8 cellular contexts compared by ENCODE assay signal in the genomic region with DNA sequence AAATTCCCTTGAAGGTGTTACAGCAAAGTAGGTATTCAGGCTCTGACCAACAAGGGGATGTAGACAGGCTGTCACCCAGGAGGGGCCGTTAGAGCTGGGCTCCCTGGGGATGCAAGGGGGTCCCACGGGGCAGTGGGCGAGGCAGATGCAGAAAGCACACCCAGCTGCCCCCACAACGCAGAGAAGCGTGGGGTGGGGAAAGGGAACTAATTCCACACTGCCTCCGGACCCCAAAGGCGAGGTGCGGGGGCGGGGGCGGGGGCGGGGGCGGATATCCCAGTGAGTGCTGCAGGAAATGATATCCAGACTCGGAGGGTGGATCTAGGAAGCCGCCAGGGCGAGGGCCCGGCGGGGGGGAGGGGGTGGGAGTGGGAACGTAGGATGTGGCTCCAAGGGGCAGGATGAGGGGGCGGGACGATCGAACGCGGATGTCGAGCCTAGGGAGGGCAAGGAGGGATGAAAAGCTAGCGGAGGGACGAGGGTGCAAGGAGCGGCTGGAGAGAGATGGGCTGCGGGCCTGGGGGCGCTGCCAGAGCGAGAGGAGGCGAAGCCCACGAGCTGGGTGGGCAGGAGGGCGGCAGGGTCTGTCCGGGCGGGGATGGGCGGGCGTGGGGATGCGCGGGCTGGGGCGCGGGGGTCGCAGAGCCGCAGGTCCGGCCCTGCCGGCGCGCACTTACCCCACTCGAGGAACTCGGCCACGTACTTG. TPM values are rescaled to one million over a fixed set of nuclear protein-coding genes. Genes with fewer than 3 reads are reported as not detected.
DNase-seq lines count a peak whose midpoint lies in the region; ATAC-seq and TF ChIP-seq lines count a peak whose summit lies in the region.

No MANE protein-coding gene starts in this region.

- CTCF ChIA-PET in CD8-positive, alpha-beta memory T cell (lab: Charles Lee) = no interaction called here

- no peak for ATAC-seq in HG03469 (IDR thresholded peaks at IDR 0.05; ENCODE audit: unreplicated experiment)
- no peak for ATAC-seq in HG02981 (IDR thresholded peaks at IDR 0.05; ENCODE audit: unreplicated experiment)

- in situ Hi-C loops in SK-MEL-5 (cut with HindIII; ENCODE audit: low pct_unique_long_range_greater_than_20kb, low sequenced_read_pairs) = no loop called here

- no peaks in the 10 kb centered on the region for H3K9me3 ChIP-seq in CD8-positive, alpha-beta memory T cell (ENCODE audit: low read length)
- no peaks in the 10 kb centered on the region for H3K9me3 ChIP-seq in esophagus (ENCODE audit: control insufficient read depth in 2 of 2, insufficient read depth in 1 of 2, low read depth in 1 of 2, low read length in 1 of 2)

- peak overlapping the region; percentile 52 to 83 (median 68) for H3K4me3 Mint-ChIP-seq in CD8-positive, alpha-beta memory T cell
- peak overlapping the region; percentile 94 for H3K4me3 Mint-ChIP-seq in HFFc6

- H3K9me3 Mint-ChIP-seq in CD8-positive, alpha-beta memory T cell = no peaks in the 10 kb centered on the region
- H3K9me3 Mint-ChIP-seq in HFFc6 = no peaks in the 10 kb centered on the region

- WGBS in esophagus, 2 donors = 2 to 3% methylated on average over 32 to 50 of the region's 50 CpGs

- peaks cover 5 to 16% (median 12%) of the 10 kb centered on the region in 3 donors for H3K4me1 Mint-ChIP-seq in CD8-positive, alpha-beta memory T cell
- H3K4me1 Mint-ChIP-seq in HFFc6 (ENCODE audit: low read depth) = peaks cover 46% of the 10 kb centered on the region

- peak overlapping the region; percentile 31 for H3K27ac ChIP-seq in CD8-positive, alpha-beta memory T cell (ENCODE audit: low read depth, low read length)
- H3K27ac ChIP-seq in esophagus (ENCODE audit: low read depth in 2 of 2, low read length in 1 of 2) = peak overlapping the region; percentile 95 to 96

- H3K36me3 Mint-ChIP-seq in CD8-positive, alpha-beta memory T cell = no peaks in the 10 kb centered on the region
- H3K36me3 Mint-ChIP-seq in HFFc6 (ENCODE audit: low read depth) = peaks cover 10% of the 10 kb centered on the region

- H3K27me3 ChIP-seq in CD8-positive, alpha-beta memory T cell (ENCODE audit: insufficient read depth, low read length, poor library complexity, severe bottlenecking) = no peaks in the 10 kb centered on the region
- no peaks in the 10 kb centered on the region for H3K27me3 ChIP-seq in esophagus (ENCODE audit: control insufficient read depth in 1 of 2, insufficient read depth in 2 of 2, low read length in 2 of 2)

- POLR2A ChIA-PET in CD8-positive, alpha-beta memory T cell (lab: Charles Lee) = no interaction called here

- no peak overlapping the region for H3K4me3 ChIP-seq in CD8-positive, alpha-beta memory T cell (ENCODE audit: low read length)
- peak overlapping the region; percentile 95 to 98 for H3K4me3 ChIP-seq in esophagus (ENCODE audit: low read depth in 1 of 2, low read length in 2 of 2)

- H3K36me3 ChIP-seq in CD8-positive, alpha-beta memory T cell (ENCODE audit: insufficient read depth, low read length) = no peaks in the 10 kb centered on the region
- H3K36me3 ChIP-seq in esophagus (ENCODE audit: control insufficient read depth in 2 of 2, insufficient read depth in 2 of 2, low read length in 1 of 2) = no peaks in the 10 kb centered on the region

- DNase-seq in CD8-positive, alpha-beta memory T cell = no peak
- DNase-seq in HFFc6 (peak; percentile 36), SK-MEL-5 (ENCODE audit: low read depth, low spot score) (peak; percentile 71), myocyte (ENCODE audit: low read depth) (peak; percentile 52)
- DNase-seq in activated CD4-positive, CD25-positive, alpha-beta regulatory T cell (lab: John Stamatoyannopoulos, UW) = no peak

- peaks cover 28 to 56% of the 10 kb centered on the region in 2 donors for H3K27me3 Mint-ChIP-seq in CD8-positive, alpha-beta memory T cell
- H3K27me3 Mint-ChIP-seq in HFFc6 (ENCODE audit: insufficient read depth) = no peaks in the 10 kb centered on the region; the same call in 1 of the 2 replicates

- TF ChIP-seq CTCF in HFFc6 (IDR thresholded peaks at IDR 0.05) = no peak

- H3K4me1 ChIP-seq in CD8-positive, alpha-beta memory T cell (ENCODE audit: insufficient read depth, low read length) = peaks cover 7% of the 10 kb centered on the region
- peaks cover 4 to 8% of the 10 kb centered on the region in 2 donors for H3K4me1 ChIP-seq in esophagus (ENCODE audit: control insufficient read depth in 2 of 2, insufficient read depth in 2 of 2, low read length in 1 of 2)

- H3K27ac Mint-ChIP-seq in CD8-positive, alpha-beta memory T cell = no peak overlapping the region
- H3K27ac Mint-ChIP-seq in HFFc6 = peak overlapping the region; percentile 88

RNA-seq across cellular contexts. Expression of a gene that starts 0.9 kb away (rescaled TPM):
- 1 to 10 TPM; 1.6 to 2.9 TPM for total RNA-seq in CD8-positive, alpha-beta memory T cell
- polyA plus RNA-seq in CD8-positive, alpha-beta memory T cell = 0.32 TPM
- 10 to 100 TPM; 73.7 to 85.1 (median 79.9) TPM for total RNA-seq in HFFc6 (2021; fragmentation: NEBNext Ultra II Directional; extraction: Animal tissue kit (Norgen Biotek cat#: 25700))
- total RNA-seq in SK-MEL-5 (2014; rRNA removed; shearing (Covaris generic)) = 45.0 and 49.2 TPM in 2 replicates
- polyA plus RNA-seq in SK-MEL-5 (2015; cell fraction: cytosol; rRNA removed) = 89.4 and 146 TPM in 2 replicates
- 46.4 and 83.4 TPM in 2 replicates for polyA plus RNA-seq in SK-MEL-5 (2015; cell fraction: nucleus; rRNA removed)
- 10 to 100 TPM; 29.9 to 35.2 TPM for polyA plus RNA-seq in esophagus
- 63.4 and 64.0 TPM in 2 replicates for total RNA-seq in myocyte
- polyA plus RNA-seq in myocyte (2012) = 80.6 TPM

RNA-seq across cellular contexts. Expression of a gene that starts 27.5 kb away (rescaled TPM):
- total RNA-seq in CD8-positive, alpha-beta memory T cell = not detected
- not detected for polyA plus RNA-seq in CD8-positive, alpha-beta memory T cell
- not detected for total RNA-seq in HFFc6 (2021; fragmentation: NEBNext Ultra II Directional; extraction: Animal tissue kit (Norgen Biotek cat#: 25700))
- not detected in 2 replicates for total RNA-seq in SK-MEL-5 (2014; rRNA removed; shearing (Covaris generic))
- not detected in 2 replicates for polyA plus RNA-seq in SK-MEL-5 (2015; cell fraction: cytosol; rRNA removed)
- not detected in 2 replicates for polyA plus RNA-seq in SK-MEL-5 (2015; cell fraction: nucleus; rRNA removed)
- not detected for polyA plus RNA-seq in esophagus
- 0.94 and 2.7 TPM in 2 replicates for total RNA-seq in myocyte
- polyA plus RNA-seq in myocyte (2012) = not detected

RNA-seq across cellular contexts. Expression of a gene that starts 38.0 kb away (rescaled TPM):
- not detected for total RNA-seq in CD8-positive, alpha-beta memory T cell
- not detected for polyA plus RNA-seq in CD8-positive, alpha-beta memory T cell
- under 1 TPM in 1 of 6 experiments, not detected in 5; 0.45 TPM for total RNA-seq in HFFc6 (2021; fragmentation: NEBNext Ultra II Directional; extraction: Animal tissue kit (Norgen Biotek cat#: 25700))
- total RNA-seq in SK-MEL-5 (2014; rRNA removed; shearing (Covaris generic)) = not detected in 2 replicates
- not detected in 2 replicates for polyA plus RNA-seq in SK-MEL-5 (2015; cell fraction: cytosol; rRNA removed)
- not detected in 2 replicates for polyA plus RNA-seq in SK-MEL-5 (2015; cell fraction: nucleus; rRNA removed)
- under 1 TPM; 0.52 to 0.67 TPM for polyA plus RNA-seq in esophagus
- 58.9 and 99.9 TPM in 2 replicates for total RNA-seq in myocyte
- polyA plus RNA-seq in myocyte (2012) = 3.0 TPM

Comparison
In these comparisons a context has a peak if more than half of its experiments do, and no peak if none do; other contexts are left out.
1. DNase-seq: peak in HFFc6 (single experiment), SK-MEL-5 (single experiment) and myocyte (single experiment); none in CD8-positive, alpha-beta memory T cell (0 of 5) and activated CD4-positive, CD25-positive, alpha-beta regulatory T cell (0 of 4).
2. RNA of a gene that starts 0.9 kb away (total RNA-seq): 73.7 to 85.1 TPM in HFFc6, 63.4 to 64.0 TPM in myocyte and 45.0 to 49.2 TPM in SK-MEL-5; 1.6 to 2.9 TPM in CD8-positive, alpha-beta memory T cell; every median in the first group is over 10 times any median in the second.
3. RNA of a gene that starts 38.0 kb away (total RNA-seq): 58.9 to 99.9 TPM in myocyte; not detected in CD8-positive, alpha-beta memory T cell, 0.45 TPM in HFFc6 and not detected in SK-MEL-5; every median in the first group is over 10 times any median in the second.